ENCODE assay signal across 8 cellular contexts in the genomic region with DNA sequence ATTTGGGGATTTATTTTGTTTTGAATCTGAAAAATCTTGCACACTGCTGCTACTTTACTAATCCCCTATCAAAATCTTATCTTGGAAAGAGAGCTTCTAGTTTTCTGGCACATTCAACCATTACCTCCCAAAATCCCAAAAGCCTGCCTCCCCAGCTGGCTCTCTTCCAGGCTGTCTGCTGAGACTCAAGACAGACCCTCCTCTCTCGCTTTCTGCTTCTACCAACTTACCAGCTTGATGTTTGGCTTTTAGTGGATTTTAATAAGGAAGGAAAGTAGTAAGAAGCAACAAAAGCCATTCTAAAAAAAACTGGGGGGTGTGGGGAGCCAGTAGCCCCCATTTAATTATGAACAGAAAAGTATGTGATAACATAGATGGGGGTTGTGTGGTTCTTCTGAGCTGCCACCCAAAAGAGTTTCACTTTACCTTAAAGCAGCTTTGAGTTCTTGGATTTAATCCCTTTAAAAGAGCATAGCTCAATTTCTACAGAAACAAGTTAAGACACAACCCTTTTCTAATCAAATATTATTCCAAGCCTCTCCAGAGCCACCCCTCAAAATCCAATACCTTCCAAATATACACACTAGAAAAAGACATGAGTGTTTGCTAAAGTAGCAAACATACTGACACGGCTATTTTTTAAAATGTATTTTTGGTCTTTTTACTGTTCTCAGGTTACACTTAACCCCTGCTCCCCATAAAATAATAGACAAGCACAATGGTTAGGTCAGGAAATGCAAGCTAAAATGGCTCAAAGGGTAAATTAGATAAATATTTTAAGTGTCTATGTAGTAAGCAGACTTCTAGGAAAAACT.
DNase-seq lines count a peak whose midpoint lies in the region; ATAC-seq, FAIRE-seq and TF ChIP-seq lines count a peak whose summit lies in the region.

No MANE protein-coding gene starts in this region.

- H3K4me1 Mint-ChIP-seq in T-cell: peaks cover 10 to 21% (median 17%) of the 10 kb centered on the region in 3 donors

- no peaks in the 10 kb centered on the region for H3K36me3 Mint-ChIP-seq in T-cell

- no peaks in the 10 kb centered on the region for H3K79me2 ChIP-seq in keratinocyte (ENCODE audit: control insufficient read depth, insufficient read depth, low read length)

- H4K20me1 ChIP-seq in keratinocyte (ENCODE audit: control insufficient read depth, extremely low read depth, insufficient read depth, low read length): no peaks in the 10 kb centered on the region

- H3K4me3 ChIP-seq in AG04450 (ENCODE audit: low read depth, low read length) (no peak overlapping the region; the same call in 1 of the 2 replicates), HUES64 (ENCODE audit: low read length) (peak overlapping the region; percentile 17; the same call in 1 of the 2 replicates), WI38 (ENCODE audit: low read depth, low read length) (peak overlapping the region; percentile 42), keratinocyte (ENCODE audit: control insufficient read depth in 2 of 3, extremely low read depth in 1 of 3, insufficient read depth in 2 of 3, low read depth in 1 of 3, low read length in 3 of 3) (peak overlapping the region in 2 of 3 experiments; percentile 1 to 43)

- H3K27ac ChIP-seq in AG04450 (ENCODE audit: low read depth, low read length) (peak overlapping the region; percentile 92), HUES64 (ENCODE audit: low read depth, low read length) (peak overlapping the region; percentile 75), keratinocyte (ENCODE audit: control insufficient read depth, insufficient read depth, low read length) (peak overlapping the region; percentile 27)

- H3K27ac Mint-ChIP-seq in T-cell: no peak overlapping the region

- H3K4me1 ChIP-seq in HUES64 (ENCODE audit: insufficient read depth, low read length) (peaks cover 40% of the 10 kb centered on the region), keratinocyte (ENCODE audit: control insufficient read depth, extremely low read depth, insufficient read depth, low read length) (peaks cover 22% of the 10 kb centered on the region)

- DNase-seq in AG04450 (ENCODE audit: low read depth, low spot score) (no peak), keratinocyte (ENCODE audit: low read depth, low spot score) (no peak), T-cell (no peak), SK-N-DZ (ENCODE audit: low spot score) (no peak)
- no peak for DNase-seq in activated CD8-positive, alpha-beta memory T cell treated with anti-CD3 and anti-CD28 coated beads for 24 hours

- TF ChIP-seq CTCF in AG04450 (IDR thresholded peaks at IDR 0.05; ENCODE audit: low read depth, low read length) (no peak), WI38 (IDR thresholded peaks at IDR 0.05; ENCODE audit: low read depth, low read length) (no peak), keratinocyte (optimal IDR thresholded peaks at IDR 0.05 in 1 of 3, IDR thresholded peaks at IDR 0.05 in 1 of 3, conservative IDR thresholded peaks at IDR 0.05 in 1 of 3; ENCODE audit: extremely low read depth in 1 of 3, insufficient read depth in 2 of 3, low read length in 3 of 3) (no peak)

- H3K9ac ChIP-seq in HUES64 (ENCODE audit: low read depth, low read length) (peak overlapping the region; percentile 38; the same call in 1 of the 2 replicates), keratinocyte (ENCODE audit: control insufficient read depth, extremely low read depth, insufficient read depth, low read length) (peak overlapping the region; percentile 57)

- CTCF ChIA-PET in AG04450 (lab: Charles Lee) (interaction anchor here (0.9 kb wide), 2 partner anchors 57 to 305 kb away, joined by 3 read pairs; no protein-coding TSS in a partner anchor), T-cell (lab: Charles Lee) (no interaction called here)

- ATAC-seq in T-cell (replicated peaks in 1 of 4): no peak
- ATAC-seq in GM19397 (IDR thresholded peaks at IDR 0.05; ENCODE audit: unreplicated experiment): no peak

- H2AFZ ChIP-seq in keratinocyte (ENCODE audit: control insufficient read depth, low read length): peak overlapping the region; percentile 74

- H3K4me3 Mint-ChIP-seq in T-cell: peak overlapping the region in 1 of 3 donors; percentile 13

- H3K4me2 ChIP-seq in keratinocyte (ENCODE audit: control insufficient read depth, extremely low read depth, insufficient read depth, low read depth, low read length): peak overlapping the region; percentile 65

- POLR2A ChIA-PET in AG04450 (lab: Yijun Ruan, JAX) (interaction anchor here (1.1 kb wide), 1 partner anchor 53 kb away, joined by 3 read pairs; no protein-coding TSS in a partner anchor), T-cell (lab: Charles Lee) (no interaction called here)

- peaks cover 11 to 28% of the 10 kb centered on the region in 2 donors for H3K27me3 Mint-ChIP-seq in T-cell

- no peaks in the 10 kb centered on the region for H3K9me1 ChIP-seq in keratinocyte (ENCODE audit: control insufficient read depth, extremely low read depth, insufficient read depth, low read length)

- no peaks in the 10 kb centered on the region for H3K9me3 Mint-ChIP-seq in T-cell

- no peak for FAIRE-seq in keratinocyte (lab: Jason Lieb, UNC)

- no peaks in the 10 kb centered on the region for H3K36me3 ChIP-seq in HUES64 (ENCODE audit: insufficient read depth, low read length)
- H3K36me3 ChIP-seq in keratinocyte (ENCODE audit: control insufficient read depth in 2 of 2, extremely low read depth in 1 of 2, insufficient read depth in 2 of 2, low read length in 2 of 2): no peaks in the 10 kb centered on the region

- dilution Hi-C loops in keratinocyte (cut with MboI; ENCODE audit: extremely low pct_ligation_motif_present, low sequenced_read_pairs): no loop called here

- H3K27me3 ChIP-seq in AG04450 (ENCODE audit: control insufficient read depth, insufficient read depth, low read length): no peaks in the 10 kb centered on the region
- no peaks in the 10 kb centered on the region for H3K27me3 ChIP-seq in HUES64 (ENCODE audit: insufficient read depth, low read length)
- H3K27me3 ChIP-seq in keratinocyte (ENCODE audit: control insufficient read depth, extremely low read depth, insufficient read depth, low read length): no peaks in the 10 kb centered on the region

- H3K9me3 ChIP-seq in AG04450 (ENCODE audit: control insufficient read depth, insufficient read depth, low read length) (no peaks in the 10 kb centered on the region), HUES64 (ENCODE audit: insufficient read depth, low read depth, low read length) (no peaks in the 10 kb centered on the region), keratinocyte (ENCODE audit: control insufficient read depth, low read depth, low read length) (no peaks in the 10 kb centered on the region)

- 52% methylated on average over 2 of the region's 2 CpGs for WGBS in HUES64

Comparison
In these comparisons a context has a peak if more than half of its experiments do, and no peak if none do; other contexts are left out.
1. H3K27ac ChIP-seq: peak in every context shown above with its lines; median percentile 92 in AG04450; 75 in HUES64; 27 in keratinocyte.